ENCODE assay signal across 8 cellular contexts in the genomic region with DNA sequence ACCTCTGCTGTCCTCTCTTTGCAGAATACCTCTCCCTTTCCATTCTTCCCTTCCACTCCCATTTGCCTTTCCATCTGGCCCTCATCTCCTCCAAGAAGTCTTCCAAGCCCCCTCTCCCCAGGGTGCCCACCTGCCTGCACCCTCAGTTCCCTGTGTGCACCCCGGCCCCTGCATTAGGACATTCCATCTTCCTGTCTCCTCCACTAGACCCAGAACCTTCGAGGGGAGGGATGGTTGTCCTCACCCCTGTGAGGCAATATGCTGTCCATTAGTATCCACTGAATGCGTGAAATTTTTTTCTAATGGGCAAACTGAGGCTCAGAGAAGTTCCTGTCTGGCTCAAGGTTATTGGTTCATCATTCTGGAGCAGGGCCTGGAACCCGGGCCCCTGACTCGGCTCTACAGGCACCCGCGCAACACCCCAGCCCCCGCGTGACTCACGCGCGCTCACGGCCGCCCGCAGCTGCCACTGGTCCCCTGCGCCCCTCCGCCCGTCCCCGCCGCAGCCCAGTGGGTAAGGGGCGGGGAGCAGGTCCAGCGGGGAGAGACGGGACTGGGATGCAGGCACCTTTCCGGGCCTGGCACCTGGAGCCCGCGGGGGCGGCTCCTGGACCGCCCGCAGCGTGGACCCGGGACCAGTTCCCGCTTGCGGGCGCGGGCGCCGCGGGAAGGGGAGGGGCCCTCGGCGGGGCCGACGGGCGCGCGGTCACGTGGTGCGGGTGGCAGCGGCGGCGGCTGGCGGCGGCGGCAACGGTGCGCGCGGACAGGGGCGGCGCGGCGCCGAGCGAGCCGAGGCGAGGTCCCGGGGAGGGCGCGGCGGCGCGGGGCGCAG. TPM values are rescaled to one million over a fixed set of nuclear protein-coding genes. Genes with fewer than 3 reads are reported as not detected.
A peak's percentile ranks its signal among the peaks of the same experiment; 100 is the strongest.
DNase-seq lines count a peak whose midpoint lies in the region; ATAC-seq and TF ChIP-seq lines count a peak whose summit lies in the region.

No MANE protein-coding gene starts in this region.

- peak overlapping the region; percentile 27 to 58 (median 53) for H3K4me3 ChIP-seq in Peyer's patch
- H3K4me3 ChIP-seq in right atrium auricular region, result peak overlapping the region; percentile 38 to 50
- H3K4me3 ChIP-seq in skeletal muscle cell (ENCODE audit: low read depth, low read length), result peak overlapping the region; percentile 47

- H3K27me3 Mint-ChIP-seq in activated naive CD8-positive, alpha-beta T cell, result peaks cover 23% of the 10 kb centered on the region

- H3K27me3 ChIP-seq in Peyer's patch, result peaks cover 0 to 28% of the 10 kb centered on the region in 2 donors
- peaks cover 3 to 4% of the 10 kb centered on the region in 2 donors for H3K27me3 ChIP-seq in right atrium auricular region

- peak overlapping the region; percentile 79 for H3K4me3 Mint-ChIP-seq in activated naive CD8-positive, alpha-beta T cell

- no peak for ATAC-seq in GM19023 (IDR thresholded peaks at IDR 0.05; ENCODE audit: unreplicated experiment)

- no peak overlapping the region for H3K27ac ChIP-seq in Peyer's patch
- H3K27ac ChIP-seq in right atrium auricular region, result no peak overlapping the region

- H3K36me3 ChIP-seq in Peyer's patch (no peaks in the 10 kb centered on the region), right atrium auricular region (no peaks in the 10 kb centered on the region)

- H3K9me3 ChIP-seq in Peyer's patch (no peaks in the 10 kb centered on the region), right atrium auricular region (no peaks in the 10 kb centered on the region)

- H3K4me1 ChIP-seq in Peyer's patch, result peaks cover 0 to 9% (median 5%) of the 10 kb centered on the region in 4 donors
- peaks cover 0 to 12% of the 10 kb centered on the region in 2 donors for H3K4me1 ChIP-seq in right atrium auricular region

- TF ChIP-seq CTCF in Peyer's patch (IDR thresholded peaks at IDR 0.05), result no peak
- no peak for TF ChIP-seq CTCF in right atrium auricular region (IDR thresholded peaks at IDR 0.05)

- TF ChIP-seq POLR2A in Peyer's patch (IDR thresholded peaks at IDR 0.05), result no peak

- DNase-seq in NCI-H1417 (lab: John Stamatoyannopoulos, UW) (peak; percentile 24 to 66 (median 61)), NCI-H1417 treated with DMSO at 0.1 percent for 48 hours (lab: John Stamatoyannopoulos, UW) (no peak), Peyer's patch (peak; percentile 43 to 68 (median 59)), right atrium auricular region (ENCODE audit: low spot score) (no peak), skeletal muscle cell (ENCODE audit: low read depth) (no peak), GDM1 (lab: John Stamatoyannopoulos, UW) (no peak)

- no peaks in the 10 kb centered on the region for H3K36me3 Mint-ChIP-seq in activated naive CD8-positive, alpha-beta T cell

- no peaks in the 10 kb centered on the region for H3K9me3 Mint-ChIP-seq in activated naive CD8-positive, alpha-beta T cell (ENCODE audit: low read depth)

- no peak overlapping the region for H3K27ac Mint-ChIP-seq in activated naive CD8-positive, alpha-beta T cell

- peaks cover 6% of the 10 kb centered on the region for H3K4me1 Mint-ChIP-seq in activated naive CD8-positive, alpha-beta T cell (ENCODE audit: low read depth)

RNA-seq across cellular contexts. Expression of a gene that starts 7.0 kb away (rescaled TPM):
- total RNA-seq in Peyer's patch (not detected), right atrium auricular region (under 1 TPM in 1 of 2 donors, not detected in 1; 0.07 TPM)

RNA-seq across cellular contexts. Expression of a gene that starts 22.3 kb away (rescaled TPM):
- total RNA-seq in Peyer's patch (1 to 10 TPM; 2.1 to 4.0 (median 3.4) TPM), right atrium auricular region (under 1 TPM in 1 of 2 donors, not detected in 1; 0.22 TPM)

RNA-seq across cellular contexts. Expression of a gene that starts 29.3 kb away (rescaled TPM):
- 10 to 100 TPM; 14.2 to 71.0 (median 17.8) TPM for total RNA-seq in Peyer's patch
- not detected for total RNA-seq in right atrium auricular region

RNA-seq across cellular contexts. Expression of a gene that starts 49.7 kb away (rescaled TPM):
- 10 to 100 TPM in 1 of 4 donors, 1 to 10 TPM in 2, under 1 TPM in 1; 0.35 to 52.8 (median 3.2) TPM for total RNA-seq in Peyer's patch
- under 1 TPM; 0.11 to 0.12 TPM for total RNA-seq in right atrium auricular region

Comparison
In these comparisons a context has a peak if more than half of its experiments do, and no peak if none do; other contexts are left out.
1. DNase-seq: peak in NCI-H1417 (3 of 3) and Peyer's patch (3 of 3); none in NCI-H1417 treated with DMSO at 0.1 percent for 48 hours (single experiment), right atrium auricular region (single experiment), skeletal muscle cell (single experiment) and GDM1 (single experiment).
2. Peak in every context shown above with its lines, with median percentiles within 50 percentile points of each other: H3K4me3 ChIP-seq.